In the genomic region with DNA sequence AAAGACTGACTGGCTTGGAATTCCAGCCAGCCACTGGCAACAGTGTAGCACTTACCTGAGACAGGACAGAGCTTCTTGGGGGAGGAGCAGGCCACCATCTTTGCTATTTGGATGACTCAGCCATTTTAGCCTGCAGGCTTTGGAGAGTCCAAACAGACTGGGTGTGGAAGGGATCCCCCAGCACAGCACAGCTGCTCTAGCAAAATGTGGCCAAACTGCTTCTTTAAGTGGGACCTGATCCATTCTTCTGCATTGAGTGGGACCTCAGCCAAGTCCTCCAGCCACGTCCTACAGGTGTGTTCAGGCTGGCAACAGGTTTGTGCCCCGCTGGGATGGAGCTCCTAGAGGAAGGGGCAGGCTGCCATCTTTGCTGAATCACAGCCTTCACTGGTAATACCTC, we compare ENCODE assay signal across 17 cellular contexts.
DNase-seq lines count a peak whose midpoint lies in the region; ATAC-seq and TF ChIP-seq lines count a peak whose summit lies in the region.
"Had no signal": no experiment of that assay in that cellular context is flagged by ENCODE, and none has a peak within 500 bp of the region (broad histone marks: within the 10 kb centered on the region; RNA-seq: fewer than 3 reads in every experiment).

No MANE protein-coding gene starts in this region.

- H3K4me3 ChIP-seq in PC-3 (ENCODE audit: low read length), result no peak overlapping the region
- H3K4me3 ChIP-seq in mucosa of descending colon, result no peak overlapping the region

- H3K4me1 ChIP-seq in PC-3 (ENCODE audit: insufficient read depth, low read length) (no peaks in the 10 kb centered on the region), mucosa of descending colon (ENCODE audit: low read depth) (no peaks in the 10 kb centered on the region)

- DNase-seq in ELF-1 (ENCODE audit: low read depth, low spot score) (peak; percentile 45), PC-3 (peak; percentile 55), epithelial cell of prostate (ENCODE audit: low read depth, low spot score) (peak; percentile 12), mucosa of descending colon (no peak), T-helper 17 cell (no peak), NCI-H446 (lab: John Stamatoyannopoulos, UW) (no peak), dedifferentiated amniotic fluid mesenchymal stem cell (ENCODE audit: extremely low spot score) (no peak)
- DNase-seq: COR-L47; H7; KBM-7; NCI-H1092; NCI-H1694; NCI-H226; NK-92 treated with Interleukin-12 subunit alpha and Interleukin-12 subunit beta, amount 100 ng/mL, for 24 hours; OCI-M1; SW 1271 had no signal

- H3K36me3 ChIP-seq in PC-3 (ENCODE audit: low read depth, low read length) (no peaks in the 10 kb centered on the region; the same call in 1 of the 2 replicates), mucosa of descending colon (ENCODE audit: low read depth) (no peaks in the 10 kb centered on the region)

- H4K20me1 ChIP-seq in PC-3 (ENCODE audit: low read length), result no peaks in the 10 kb centered on the region

- peaks cover 2% of the 10 kb centered on the region for H3K36me3 Mint-ChIP-seq in T-helper 17 cell (ENCODE audit: low read depth)

- no peaks in the 10 kb centered on the region for H3K27me3 Mint-ChIP-seq in T-helper 17 cell

- no peak overlapping the region for H3K27ac ChIP-seq in PC-3 (ENCODE audit: low read length)
- H3K27ac ChIP-seq in epithelial cell of prostate, result peak overlapping the region; percentile 16
- H3K27ac ChIP-seq: HL-60 had no signal

- H3K4me2 ChIP-seq in PC-3 (ENCODE audit: low read length), result no peak overlapping the region

- ATAC-seq in PC-3 (peak; percentile 31; the same call in 1 of the 2 replicates), mucosa of descending colon (peak; percentile 10), T-helper 17 cell (no peak)

- H2AFZ ChIP-seq in PC-3 (ENCODE audit: low read length), result no peak overlapping the region

- intact Hi-C loops in PC-3 (cut with micrococcal nuclease) (no loop called here), mucosa of descending colon (cut with DNase I, micrococcal nuclease) (no loop called here)

- H3F3A ChIP-seq in PC-3 (ENCODE audit: low read length, unreplicated experiment), result no peaks in the 10 kb centered on the region

- TF ChIP-seq CTCF in PC-3 (conservative IDR thresholded peaks at IDR 0.05; ENCODE audit: low read depth, low read length), result no peak
- TF ChIP-seq CTCF in mucosa of descending colon (IDR thresholded peaks at IDR 0.05), result no peak

- H3K9me3 ChIP-seq in PC-3 (ENCODE audit: low read length), result no peaks in the 10 kb centered on the region
- H3K9me3 ChIP-seq in mucosa of descending colon, result peaks cover 35% of the 10 kb centered on the region
- no peaks in the 10 kb centered on the region for H3K9me3 ChIP-seq in T-helper 17 cell (ENCODE audit: control insufficient read depth, low read length, poor library complexity, severe bottlenecking)

- no peak overlapping the region for H3K27ac Mint-ChIP-seq in T-helper 17 cell

- H3K9ac ChIP-seq in PC-3 (ENCODE audit: low read length), result no peak overlapping the region

- BruUV-seq in PC-3 (replicated peaks; lab: Mats Ljungman, UMichigan), result no TSS peak

- H3K4me1 Mint-ChIP-seq in T-helper 17 cell, result no peaks in the 10 kb centered on the region

- no peak overlapping the region for H3K4me3 Mint-ChIP-seq in T-helper 17 cell

- POLR2A ChIA-PET in PC-3 (lab: Charles Lee; ENCODE audit: unreplicated experiment), result interaction anchor here (0.6 kb wide), 1 partner anchor 487 kb away, joined by 3 read pairs; no protein-coding TSS in a partner anchor

- H3K79me2 ChIP-seq in PC-3 (ENCODE audit: low read length), result no peaks in the 10 kb centered on the region

- no peaks in the 10 kb centered on the region for H3K27me3 ChIP-seq in PC-3 (ENCODE audit: low read length)

- no peaks in the 10 kb centered on the region for H3K9me2 ChIP-seq in PC-3 (replicated peaks; ENCODE audit: low read length)

- CTCF ChIA-PET in PC-3 (lab: Charles Lee), result no interaction called here

Comparison
In these comparisons a context has a peak if more than half of its experiments do, and no peak if none do; other contexts are left out.
1. DNase-seq: peak in ELF-1 (single experiment), PC-3 (single experiment) and epithelial cell of prostate (single experiment); none in mucosa of descending colon (0 of 3), T-helper 17 cell (0 of 3), NCI-H446 (0 of 2) and dedifferentiated amniotic fluid mesenchymal stem cell (single experiment).